In the genomic region with DNA sequence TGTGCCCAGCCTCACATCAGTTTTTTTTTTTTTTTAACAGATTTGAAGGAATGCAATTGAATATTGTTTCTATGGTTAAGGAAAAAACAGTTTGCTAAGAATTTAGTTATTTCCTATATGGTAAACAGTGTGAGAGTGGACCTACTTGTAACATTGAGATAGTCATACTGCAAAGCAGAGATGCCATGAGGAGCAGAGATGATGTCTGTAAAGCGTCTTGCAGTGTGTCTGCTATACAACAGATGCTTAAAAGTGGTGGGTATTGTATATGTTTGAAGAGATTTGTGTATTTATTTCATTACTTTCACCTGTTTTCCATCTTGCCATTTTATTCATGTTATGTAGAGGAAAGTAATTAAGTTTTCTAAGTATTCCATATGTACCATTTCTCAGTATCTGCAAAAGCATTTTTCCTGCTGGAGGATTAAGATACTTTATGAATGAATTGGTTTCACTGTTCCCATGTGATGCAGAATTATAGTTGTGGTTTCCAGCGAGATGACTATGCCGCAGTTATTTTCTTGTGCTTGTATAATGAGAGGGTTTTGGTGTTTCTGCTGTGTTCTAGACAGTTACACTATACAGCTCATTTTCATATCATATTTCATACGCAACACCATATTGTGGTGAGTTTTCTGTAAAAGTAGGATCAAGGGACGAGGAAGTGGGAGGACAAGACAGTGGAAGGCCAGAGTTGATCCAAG, we compare ENCODE assay signal across 1 cellular context.
TF ChIP-seq lines count a peak whose summit lies in the region.

No MANE protein-coding gene starts in this region.

TF ChIP-seq in GM23338, 12 proteins besides CTCF, POLR2A, EP300 and RAD21:
- TF ChIP-seq, protein P1, sequence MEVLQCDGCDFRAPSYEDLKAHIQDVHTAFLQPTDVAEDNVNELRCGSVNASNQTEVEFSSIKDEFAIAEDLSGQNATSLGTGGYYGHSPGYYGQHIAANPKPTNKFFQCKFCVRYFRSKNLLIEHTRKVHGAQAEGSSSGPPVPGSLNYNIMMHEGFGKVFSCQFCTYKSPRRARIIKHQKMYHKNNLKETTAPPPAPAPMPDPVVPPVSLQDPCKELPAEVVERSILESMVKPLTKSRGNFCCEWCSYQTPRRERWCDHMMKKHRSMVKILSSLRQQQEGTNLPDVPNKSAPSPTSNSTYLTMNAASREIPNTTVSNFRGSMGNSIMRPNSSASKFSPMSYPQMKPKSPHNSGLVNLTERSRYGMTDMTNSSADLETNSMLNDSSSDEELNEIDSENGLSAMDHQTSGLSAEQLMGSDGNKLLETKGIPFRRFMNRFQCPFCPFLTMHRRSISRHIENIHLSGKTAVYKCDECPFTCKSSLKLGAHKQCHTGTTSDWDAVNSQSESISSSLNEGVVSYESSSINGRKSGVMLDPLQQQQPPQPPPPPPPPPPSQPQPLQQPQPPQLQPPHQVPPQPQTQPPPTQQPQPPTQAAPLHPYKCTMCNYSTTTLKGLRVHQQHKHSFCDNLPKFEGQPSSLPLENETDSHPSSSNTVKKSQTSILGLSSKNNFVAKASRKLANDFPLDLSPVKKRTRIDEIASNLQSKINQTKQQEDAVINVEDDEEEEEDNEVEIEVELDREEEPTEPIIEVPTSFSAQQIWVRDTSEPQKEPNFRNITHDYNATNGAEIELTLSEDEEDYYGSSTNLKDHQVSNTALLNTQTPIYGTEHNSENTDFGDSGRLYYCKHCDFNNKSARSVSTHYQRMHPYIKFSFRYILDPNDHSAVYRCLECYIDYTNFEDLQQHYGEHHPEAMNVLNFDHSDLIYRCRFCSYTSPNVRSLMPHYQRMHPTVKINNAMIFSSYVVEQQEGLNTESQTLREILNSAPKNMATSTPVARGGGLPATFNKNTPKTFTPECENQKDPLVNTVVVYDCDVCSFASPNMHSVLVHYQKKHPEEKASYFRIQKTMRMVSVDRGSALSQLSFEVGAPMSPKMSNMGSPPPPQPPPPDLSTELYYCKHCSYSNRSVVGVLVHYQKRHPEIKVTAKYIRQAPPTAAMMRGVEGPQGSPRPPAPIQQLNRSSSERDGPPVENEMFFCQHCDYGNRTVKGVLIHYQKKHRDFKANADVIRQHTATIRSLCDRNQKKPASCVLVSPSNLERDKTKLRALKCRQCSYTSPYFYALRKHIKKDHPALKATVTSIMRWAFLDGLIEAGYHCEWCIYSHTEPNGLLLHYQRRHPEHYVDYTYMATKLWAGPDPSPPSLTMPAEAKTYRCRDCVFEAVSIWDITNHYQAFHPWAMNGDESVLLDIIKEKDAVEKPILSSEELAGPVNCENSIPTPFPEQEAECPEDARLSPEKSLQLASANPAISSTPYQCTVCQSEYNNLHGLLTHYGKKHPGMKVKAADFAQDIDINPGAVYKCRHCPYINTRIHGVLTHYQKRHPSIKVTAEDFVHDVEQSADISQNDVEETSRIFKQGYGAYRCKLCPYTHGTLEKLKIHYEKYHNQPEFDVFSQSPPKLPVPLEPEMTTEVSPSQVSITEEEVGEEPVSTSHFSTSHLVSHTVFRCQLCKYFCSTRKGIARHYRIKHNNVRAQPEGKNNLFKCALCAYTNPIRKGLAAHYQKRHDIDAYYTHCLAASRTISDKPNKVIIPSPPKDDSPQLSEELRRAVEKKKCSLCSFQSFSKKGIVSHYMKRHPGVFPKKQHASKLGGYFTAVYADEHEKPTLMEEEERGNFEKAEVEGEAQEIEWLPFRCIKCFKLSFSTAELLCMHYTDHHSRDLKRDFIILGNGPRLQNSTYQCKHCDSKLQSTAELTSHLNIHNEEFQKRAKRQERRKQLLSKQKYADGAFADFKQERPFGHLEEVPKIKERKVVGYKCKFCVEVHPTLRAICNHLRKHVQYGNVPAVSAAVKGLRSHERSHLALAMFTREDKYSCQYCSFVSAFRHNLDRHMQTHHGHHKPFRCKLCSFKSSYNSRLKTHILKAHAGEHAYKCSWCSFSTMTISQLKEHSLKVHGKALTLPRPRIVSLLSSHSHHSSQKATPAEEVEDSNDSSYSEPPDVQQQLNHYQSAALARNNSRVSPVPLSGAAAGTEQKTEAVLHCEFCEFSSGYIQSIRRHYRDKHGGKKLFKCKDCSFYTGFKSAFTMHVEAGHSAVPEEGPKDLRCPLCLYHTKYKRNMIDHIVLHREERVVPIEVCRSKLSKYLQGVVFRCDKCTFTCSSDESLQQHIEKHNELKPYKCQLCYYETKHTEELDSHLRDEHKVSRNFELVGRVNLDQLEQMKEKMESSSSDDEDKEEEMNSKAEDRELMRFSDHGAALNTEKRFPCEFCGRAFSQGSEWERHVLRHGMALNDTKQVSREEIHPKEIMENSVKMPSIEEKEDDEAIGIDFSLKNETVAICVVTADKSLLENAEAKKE (CRISPR knock-in tag; IDR thresholded peaks at IDR 0.05) = no peak
- TF ChIP-seq NANOG (IDR thresholded peaks at IDR 0.05; ENCODE audit: borderline replicate concordance) (no peak), POLR2AphosphoS5 (IDR thresholded peaks at IDR 0.05; ENCODE audit: low read depth) (no peak), EZH2phosphoT487 (IDR thresholded peaks at IDR 0.05; ENCODE audit: unreplicated experiment) (no peak), ZNF114 (CRISPR knock-in tag; IDR thresholded peaks at IDR 0.05) (no peak), ZNF331 (CRISPR knock-in tag; IDR thresholded peaks at IDR 0.05; ENCODE audit: low read depth) (no peak)
TF ChIP-seq in GM23338: peak in this region for 0.
